Comparison of ENCODE assay signal across 14 cellular contexts in the genomic region with DNA sequence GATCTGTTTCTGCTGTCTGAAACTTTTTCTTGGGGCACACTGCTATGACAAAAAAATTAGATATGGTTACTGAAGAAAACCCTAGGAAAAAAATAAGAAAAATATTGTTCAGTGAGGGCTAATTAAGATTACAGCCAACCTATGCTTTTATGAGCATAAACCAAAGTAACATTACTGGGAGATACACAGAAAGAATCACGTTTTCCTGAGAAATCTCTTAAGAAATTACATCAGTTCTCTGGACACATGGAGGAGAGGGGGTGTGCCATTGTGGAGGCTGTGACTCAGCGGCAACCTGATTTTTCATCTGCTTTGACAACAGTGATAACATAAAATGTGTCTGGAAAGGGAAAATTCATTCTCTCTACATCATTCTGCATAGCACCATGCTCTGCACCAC. TPM values are rescaled to one million over a fixed set of nuclear protein-coding genes. Genes with fewer than 3 reads are reported as not detected.
A peak's percentile ranks its signal among the peaks of the same experiment; 100 is the strongest.
DNase-seq lines count a peak whose midpoint lies in the region; ATAC-seq and TF ChIP-seq lines count a peak whose summit lies in the region.
"Had no signal": no experiment of that assay in that cellular context is flagged by ENCODE, and none has a peak within 500 bp of the region (broad histone marks: within the 10 kb centered on the region; RNA-seq: fewer than 3 reads in every experiment).

No MANE protein-coding gene starts in this region.

- H3K27me3 Mint-ChIP-seq in activated naive CD4-positive, alpha-beta T cell treated with anti-CD3 and anti-CD28 coated beads for 36 hours (ENCODE audit: low read depth), result peaks cover 4% of the 10 kb centered on the region

- DNase-seq in AG20443 (ENCODE audit: low spot score) (peak; percentile 85), NCI-H226 (peak; percentile 79), dermis blood vessel endothelial cell (peak; percentile 18), mesenchymal stem cell (peak; percentile 66), spleen (no peak), RPMI8226 (no peak)
- DNase-seq in activated naive CD4-positive, alpha-beta T cell treated with anti-CD3 and anti-CD28 coated beads for 36 hours, result no peak
- DNase-seq: activated CD4-positive, alpha-beta T cell treated with anti-CD3 and anti-CD28 coated beads for 1 hour; stimulated activated CD4-positive, alpha-beta T cell treated with anti-CD3 and anti-CD28 coated beads, Interleukin-4, amount 100 ng/mL, for 4 hours; SW 1271 had no signal

- H3K4ac ChIP-seq in mesenchymal stem cell (ENCODE audit: low read depth in 1 of 2, low read length in 2 of 2), result no peak overlapping the region

- no peak overlapping the region for H2AK5ac ChIP-seq in mesenchymal stem cell (ENCODE audit: low read length, severe bottlenecking)

- peaks cover 4% of the 10 kb centered on the region for H3K4me1 Mint-ChIP-seq in activated naive CD4-positive, alpha-beta T cell treated with anti-CD3 and anti-CD28 coated beads for 36 hours (ENCODE audit: low read depth)

- H4K8ac ChIP-seq in mesenchymal stem cell (ENCODE audit: low read length), result no peak overlapping the region

- H3K4me2 ChIP-seq in mesenchymal stem cell (ENCODE audit: low read length, poor library complexity, severe bottlenecking), result no peak overlapping the region
- H3K4me2 ChIP-seq: BLaER1 had no signal

- H3K27ac Mint-ChIP-seq in activated naive CD4-positive, alpha-beta T cell treated with anti-CD3 and anti-CD28 coated beads for 36 hours, result no peak overlapping the region
- H3K27ac Mint-ChIP-seq: activated T-helper 1 cell treated with anti-CD3 and anti-CD28 coated beads, Interleukin-12 subunit alpha, Interleukin-12 subunit beta, Interleukin-2, Interleukin-4 antibody, amounts not matched to agents 30 ng/mL and 10 ng/mL and 1 ng/mL, durations not matched to agents 14 hours and 24 hours and 36 hours; stimulated activated naive CD8-positive, alpha-beta T cell treated with anti-CD3 and anti-CD28 coated beads, Interleukin-15, Interleukin-2, amounts not matched to agents 100 ng/mL and 50 ng/mL, for 24 hours had no signal

- H4K91ac ChIP-seq in mesenchymal stem cell (ENCODE audit: low read length), result no peak overlapping the region

- H2BK15ac ChIP-seq in mesenchymal stem cell (ENCODE audit: low read depth, poor library complexity, severe bottlenecking), result no peak overlapping the region

- no peaks in the 10 kb centered on the region for H3K79me1 ChIP-seq in mesenchymal stem cell (replicated peaks; ENCODE audit: low read length, poor library complexity, severe bottlenecking)

- no peak overlapping the region for H2BK12ac ChIP-seq in mesenchymal stem cell (ENCODE audit: low read length in 2 of 2)

- H3K9ac ChIP-seq in mesenchymal stem cell (ENCODE audit: low read length), result peak overlapping the region; percentile 70
- H3K9ac ChIP-seq: BLaER1 had no signal

- peaks cover 0 to 6% of the 10 kb centered on the region in 2 experiments for H3K27me3 ChIP-seq in mesenchymal stem cell (ENCODE audit: control insufficient read depth in 1 of 2, insufficient read depth in 1 of 2, low read length in 2 of 2)
- H3K27me3 ChIP-seq in spleen (replicated peaks in 1 of 7), result no peaks in the 10 kb centered on the region
- H3K27me3 ChIP-seq: BLaER1 had no signal

- ATAC-seq in GM21786 (IDR thresholded peaks at IDR 0.05; ENCODE audit: unreplicated experiment), result no peak

- peaks cover 4% of the 10 kb centered on the region for H3K4me1 ChIP-seq in mesenchymal stem cell (ENCODE audit: control insufficient read depth, insufficient read depth, low read depth, low read length)
- H3K4me1 ChIP-seq in spleen, result peaks cover 0 to 8% (median 2%) of the 10 kb centered on the region in 6 donors
- H3K4me1 ChIP-seq: BLaER1 had no signal

- no peaks in the 10 kb centered on the region for H3K36me3 ChIP-seq in mesenchymal stem cell (ENCODE audit: control insufficient read depth in 1 of 2, insufficient read depth in 2 of 2, low read depth in 1 of 2, low read length in 2 of 2)
- H3K36me3 ChIP-seq in spleen, result no peaks in the 10 kb centered on the region
- H3K36me3 ChIP-seq: BLaER1 had no signal

- no peaks in the 10 kb centered on the region for H3K36me3 Mint-ChIP-seq in activated naive CD4-positive, alpha-beta T cell treated with anti-CD3 and anti-CD28 coated beads for 36 hours (ENCODE audit: low read depth)

- TF ChIP-seq POLR2A in spleen (IDR thresholded peaks at IDR 0.05), result no peak

- no peak overlapping the region for H2BK5ac ChIP-seq in mesenchymal stem cell (ENCODE audit: low read depth, low read length, poor library complexity, severe bottlenecking)

- no peaks in the 10 kb centered on the region for H3K9me3 Mint-ChIP-seq in activated naive CD4-positive, alpha-beta T cell treated with anti-CD3 and anti-CD28 coated beads for 36 hours
- H3K9me3 Mint-ChIP-seq: stimulated activated naive CD8-positive, alpha-beta T cell treated with anti-CD3 and anti-CD28 coated beads, Interleukin-15, Interleukin-2, amounts not matched to agents 100 ng/mL and 50 ng/mL, for 24 hours had no signal

- H3K9me3 ChIP-seq in mesenchymal stem cell (ENCODE audit: control insufficient read depth, low read length) (no peaks in the 10 kb centered on the region), spleen (no peaks in the 10 kb centered on the region)
- H3K9me3 ChIP-seq: BLaER1 had no signal

- intact Hi-C loops in activated naive CD4-positive, alpha-beta T cell treated with anti-CD3 and anti-CD28 coated beads for 36 hours (cut with micrococcal nuclease), result no loop called here
- intact Hi-C loops in spleen (cut with DNase I; ENCODE audit: low total_unique reads), result no loop called here

- no peak overlapping the region for H3K18ac ChIP-seq in mesenchymal stem cell (ENCODE audit: low read depth in 1 of 2, low read length in 2 of 2)

- WGBS in mesenchymal stem cell, result 80% methylated on average over 1 of the region's 2 CpGs
- 55 to 85% (median 71%) methylated on average over 2 of the region's 2 CpGs for whole genome bisulfite sequencing in spleen, 5 donors

- CTCF ChIA-PET in activated naive CD4-positive, alpha-beta T cell treated with anti-CD3 and anti-CD28 coated beads for 36 hours (lab: Charles Lee), result no interaction called here

- no peak overlapping the region for H2BK120ac ChIP-seq in mesenchymal stem cell (ENCODE audit: low read depth, low read length)

- H3K27ac ChIP-seq in mesenchymal stem cell (ENCODE audit: low read length, poor library complexity, severe bottlenecking) (no peak overlapping the region), spleen (no peak overlapping the region)
- H3K27ac ChIP-seq: BLaER1 had no signal

- H3K14ac ChIP-seq in mesenchymal stem cell (ENCODE audit: low read length in 2 of 2), result no peak overlapping the region

- TF ChIP-seq CTCF in spleen (IDR thresholded peaks at IDR 0.05 in 8 of 11, conservative IDR thresholded peaks at IDR 0.05 in 3 of 11), result no peak

- H2AFZ ChIP-seq in mesenchymal stem cell (ENCODE audit: low read depth, low read length), result no peak overlapping the region

- H3K4me3 Mint-ChIP-seq in activated naive CD4-positive, alpha-beta T cell treated with anti-CD3 and anti-CD28 coated beads for 36 hours, result no peak overlapping the region
- H3K4me3 Mint-ChIP-seq: activated T-helper 1 cell treated with anti-CD3 and anti-CD28 coated beads, Interleukin-12 subunit alpha, Interleukin-12 subunit beta, Interleukin-2, Interleukin-4 antibody, amounts not matched to agents 30 ng/mL and 10 ng/mL and 1 ng/mL, durations not matched to agents 14 hours and 24 hours and 36 hours; stimulated activated naive CD8-positive, alpha-beta T cell treated with anti-CD3 and anti-CD28 coated beads, Interleukin-15, Interleukin-2, amounts not matched to agents 100 ng/mL and 50 ng/mL, for 24 hours had no signal

- no peak overlapping the region for H3K23ac ChIP-seq in mesenchymal stem cell (ENCODE audit: low read length in 2 of 2)

- H3K4me3 ChIP-seq in mesenchymal stem cell (ENCODE audit: insufficient read depth in 1 of 2, low read depth in 1 of 2, low read length in 2 of 2), result no peak overlapping the region
- H3K4me3 ChIP-seq in spleen, result no peak overlapping the region
- H3K4me3 ChIP-seq: BLaER1 had no signal

RNA-seq across cellular contexts. Expression of gene NMI, which starts 13.4 kb away (rescaled TPM):
- total RNA-seq in dermis blood vessel endothelial cell, result 17.4 and 25.7 TPM in 2 replicates
- polyA plus RNA-seq in mesenchymal stem cell (2013, experiment 1 of 2), result 24.1 TPM
- 27.1 TPM for polyA plus RNA-seq in mesenchymal stem cell (2013, experiment 2 of 2)
- total RNA-seq in activated naive CD4-positive, alpha-beta T cell treated with anti-CD3 and anti-CD28 coated beads for 36 hours, result 10 to 100 TPM; 18.6 to 20.0 TPM
- 10 to 100 TPM; 31.6 to 43.6 (median 41.3) TPM for total RNA-seq in spleen
- 10 to 100 TPM; 26.8 to 46.1 (median 27.4) TPM for polyA plus RNA-seq in spleen

RNA-seq across cellular contexts. Expression of gene RBM43, which starts 41.2 kb away (rescaled TPM):
- total RNA-seq in dermis blood vessel endothelial cell (2.0 and 4.2 TPM in 2 replicates), spleen (10 to 100 TPM in 4 of 7 donors, 1 to 10 TPM in 3; 7.0 to 20.3 (median 10.2) TPM)
- polyA plus RNA-seq in mesenchymal stem cell (2013, experiment 1 of 2), result 9.1 TPM
- polyA plus RNA-seq in mesenchymal stem cell (2013, experiment 2 of 2), result 9.0 TPM
- total RNA-seq in activated naive CD4-positive, alpha-beta T cell treated with anti-CD3 and anti-CD28 coated beads for 36 hours, result 1 to 10 TPM; 3.4 to 3.8 TPM
- polyA plus RNA-seq in spleen, result 1 to 10 TPM; 5.2 to 6.8 (median 5.7) TPM

RNA-seq across cellular contexts. Expression of gene TNFAIP6, which starts 54.5 kb away (rescaled TPM):
- under 0.01 TPM in 1 of 2 replicates, not detected in the other for total RNA-seq in dermis blood vessel endothelial cell
- polyA plus RNA-seq in mesenchymal stem cell (2013, experiment 1 of 2), result 2.1 TPM
- 2.2 TPM for polyA plus RNA-seq in mesenchymal stem cell (2013, experiment 2 of 2)
- not detected for total RNA-seq in activated naive CD4-positive, alpha-beta T cell treated with anti-CD3 and anti-CD28 coated beads for 36 hours
- 10 to 100 TPM in 2 of 7 donors, 1 to 10 TPM in 4, under 1 TPM in 1; 0.70 to 19.7 (median 9.4) TPM for total RNA-seq in spleen
- 1 to 10 TPM in 1 of 3 donors, under 1 TPM in 2; 0.46 to 1.4 (median 0.56) TPM for polyA plus RNA-seq in spleen
- total RNA-seq: activated T-helper 1 cell treated with anti-CD3 and anti-CD28 coated beads, Interleukin-12 subunit alpha, Interleukin-12 subunit beta, Interleukin-2, Interleukin-4 antibody, amounts not matched to agents 30 ng/mL and 10 ng/mL and 1 ng/mL, durations not matched to agents 14 hours and 24 hours and 36 hours had no signal

Comparison
In these comparisons a context has a peak if more than half of its experiments do, and no peak if none do; other contexts are left out.
1. DNase-seq: peak in AG20443 (single experiment), NCI-H226 (single experiment), dermis blood vessel endothelial cell (single experiment) and mesenchymal stem cell (single experiment); none in activated naive CD4-positive, alpha-beta T cell treated with anti-CD3 and anti-CD28 coated beads for 36 hours (single experiment), spleen (single experiment) and RPMI8226 (single experiment).